ENCODE assay signal across 9 cellular contexts in the genomic region with DNA sequence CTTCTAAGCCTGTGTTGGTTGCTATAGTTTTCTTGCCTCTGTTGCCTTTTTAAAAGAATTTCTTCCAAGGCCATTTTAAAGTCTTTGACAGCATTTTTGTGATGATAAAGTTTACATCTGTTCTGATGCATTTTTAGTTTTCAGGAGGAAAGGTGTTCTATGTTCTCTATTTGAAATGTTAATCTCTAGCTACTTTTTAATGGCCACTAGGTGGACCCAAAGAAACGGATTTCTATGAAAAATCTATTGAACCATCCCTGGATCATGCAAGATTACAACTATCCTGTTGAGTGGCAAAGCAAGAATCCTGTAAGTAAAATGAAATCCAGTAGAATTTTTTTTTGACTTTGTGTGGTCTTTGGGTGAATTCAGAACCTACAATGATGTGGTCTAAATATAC.
DNase-seq lines count a peak whose midpoint lies in the region; ATAC-seq, FAIRE-seq and TF ChIP-seq lines count a peak whose summit lies in the region.
"Had no signal": no experiment of that assay in that cellular context is flagged by ENCODE, and none has a peak within 500 bp of the region (broad histone marks: within the 10 kb centered on the region; RNA-seq: fewer than 3 reads in every experiment).

No MANE protein-coding gene starts in this region.

- TF ChIP-seq RAD21 in K562 (CRISPR knock-in tag; conservative IDR thresholded peaks at IDR 0.05 in 1 of 2, IDR thresholded peaks at IDR 0.05 in 1 of 2), result peak; percentile 14 to 20; a peak in 1 of 4 replicates

- H3K27me3 ChIP-seq in MM.1S (replicated peaks; ENCODE audit: insufficient read depth, low read length), result no peaks in the 10 kb centered on the region
- H3K27me3 ChIP-seq in K562 (ENCODE audit: control insufficient read depth in 2 of 2, insufficient read depth in 2 of 2, low read length in 2 of 2), result no peaks in the 10 kb centered on the region

- H3K27ac ChIP-seq in MM.1S (ENCODE audit: low read length), result no peak overlapping the region
- H3K27ac ChIP-seq in K562 (ENCODE audit: extremely low read depth, low read depth, low read length), result no peak overlapping the region

- no peak overlapping the region for H3K4me2 ChIP-seq in MM.1S (ENCODE audit: low read depth, low read length)
- H3K4me2 ChIP-seq in K562 (ENCODE audit: insufficient read depth, low read length), result no peak overlapping the region

- H4K20me1 ChIP-seq in MM.1S (ENCODE audit: insufficient read depth, low read length), result no peaks in the 10 kb centered on the region
- no peaks in the 10 kb centered on the region for H4K20me1 ChIP-seq in K562 (replicated peaks; ENCODE audit: control insufficient read depth, insufficient read depth, low read length)

- DNase-seq in G401 (ENCODE audit: low spot score) (peak; percentile 49), MM.1S (peak; percentile 24), K562 (ENCODE audit: extremely low read depth in 1 of 4, low spot score in 3 of 4) (peak in 3 of 4 experiments; percentile 8 to 36 (median 25)), memory B cell (ENCODE audit: low spot score in 2 of 2) (peak in 1 of 2 donors; percentile 14)
- DNase-seq in stimulated activated CD8-positive, alpha-beta memory T cell treated with anti-CD3 and anti-CD28 coated beads, Interleukin-4, amount 100 ng/mL, for 48 hours, result no peak

- H3K27me3 Mint-ChIP-seq in memory B cell, result no peaks in the 10 kb centered on the region
- H3K27me3 Mint-ChIP-seq: naive thymus-derived CD4-positive, alpha-beta T cell had no signal

- no peak for ATAC-seq in K562
- ATAC-seq in memory B cell (ENCODE audit: low read depth), result peak; percentile 54
- no peak for ATAC-seq in HG02588 (IDR thresholded peaks at IDR 0.05; ENCODE audit: unreplicated experiment)
- no peak for ATAC-seq in GM21576 (IDR thresholded peaks at IDR 0.05; ENCODE audit: unreplicated experiment)
- ATAC-seq: naive thymus-derived CD4-positive, alpha-beta T cell had no signal

- H3K36me3 ChIP-seq in MM.1S (replicated peaks; ENCODE audit: insufficient read depth, low read length), result peaks cover 7% of the 10 kb centered on the region; the same call in 1 of the 2 replicates
- H3K36me3 ChIP-seq in K562 (ENCODE audit: control insufficient read depth, insufficient read depth, low read length), result peaks cover 53% of the 10 kb centered on the region; the same call in 2 of the 3 replicates

- BruUV-seq in K562 (replicated peaks; lab: Mats Ljungman, UMichigan), result no TSS peak

- CTCF ChIA-PET in K562 (lab: Yijun Ruan, JAX; ENCODE audit: low intra/inter-chr PET ratio), result interaction anchor here (0.8 to 1.3 kb wide), 2 partner anchors 95 to 96 kb away, joined by 3 to 4 read pairs; no protein-coding TSS in a partner anchor

- intact Hi-C loops in K562 (cut with micrococcal nuclease), result loop anchor here (5.0 kb wide), 1 partner anchor 94 kb away; no protein-coding TSS in a partner anchor

- H3F3A ChIP-seq in MM.1S (ENCODE audit: insufficient read depth, low read length), result no peaks in the 10 kb centered on the region

- H2AFZ ChIP-seq in MM.1S (ENCODE audit: low read length) (no peak overlapping the region), K562 (ENCODE audit: low read depth, low read length) (no peak overlapping the region)

- H3K36me3 Mint-ChIP-seq in memory B cell, result no peaks in the 10 kb centered on the region

- H3K79me2 ChIP-seq in MM.1S (ENCODE audit: low read length) (peaks cover 3% of the 10 kb centered on the region), K562 (ENCODE audit: control insufficient read depth, insufficient read depth, low read length) (no peaks in the 10 kb centered on the region)

- no peak overlapping the region for H3K4me3 Mint-ChIP-seq in memory B cell
- H3K4me3 Mint-ChIP-seq: naive thymus-derived CD4-positive, alpha-beta T cell; T-helper 1 cell treated with Interleukin-12 subunit alpha and Interleukin-12 subunit beta and Interleukin-4 antibody, amounts not matched to agents 30 μg/mL and 1 μg/mL, for 36 hours had no signal

- no peak for FAIRE-seq in K562 (lab: Jason Lieb, UNC)

- H3K9me3 ChIP-seq in MM.1S (replicated peaks; ENCODE audit: insufficient read depth, low read length), result no peaks in the 10 kb centered on the region
- H3K9me3 ChIP-seq in K562 (replicated peaks; ENCODE audit: control insufficient read depth, insufficient read depth, low read depth, low read length), result no peaks in the 10 kb centered on the region

- TF ChIP-seq EP300 in K562 (IDR thresholded peaks at IDR 0.05; ENCODE audit: low read length), result no peak

- in situ Hi-C loops in G401 (cut with HindIII; ENCODE audit: low sequenced_read_pairs), result no loop called here
- in situ Hi-C loops in K562 (cut with MboI), result no loop called here

- TF ChIP-seq CTCF in MM.1S (IDR thresholded peaks at IDR 0.05; ENCODE audit: low read length) (peak; percentile 57), K562 (IDR thresholded peaks at IDR 0.05 in 2 of 3, conservative IDR thresholded peaks at IDR 0.05 in 1 of 3; ENCODE audit: insufficient read depth in 2 of 3, low read depth in 1 of 3, low read length in 3 of 3) (peak in 2 of 3 experiments; percentile 20 to 46; a peak in 3 of 6 replicates)

- H3K27ac Mint-ChIP-seq in memory B cell, result no peak overlapping the region
- H3K27ac Mint-ChIP-seq: naive thymus-derived CD4-positive, alpha-beta T cell; T-helper 1 cell treated with Interleukin-12 subunit alpha and Interleukin-12 subunit beta and Interleukin-4 antibody, amounts not matched to agents 30 μg/mL and 1 μg/mL, for 36 hours had no signal

- no peak for TF ChIP-seq POLR2A in K562 (conservative IDR thresholded peaks at IDR 0.05)

- H3K9me2 ChIP-seq in MM.1S (replicated peaks; ENCODE audit: insufficient read depth, low read length), result no peaks in the 10 kb centered on the region

- H3K9ac ChIP-seq in MM.1S (ENCODE audit: low read length) (no peak overlapping the region), K562 (ENCODE audit: insufficient read depth in 1 of 2, low read depth in 2 of 2, low read length in 2 of 2) (no peak overlapping the region)

- H3K4me3 ChIP-seq in MM.1S (ENCODE audit: low read length), result no peak overlapping the region
- no peak overlapping the region for H3K4me3 ChIP-seq in K562

- H3K9me3 Mint-ChIP-seq in memory B cell, result no peaks in the 10 kb centered on the region
- H3K9me3 Mint-ChIP-seq: naive thymus-derived CD4-positive, alpha-beta T cell; T-helper 1 cell treated with Interleukin-12 subunit alpha and Interleukin-12 subunit beta and Interleukin-4 antibody, amounts not matched to agents 30 μg/mL and 1 μg/mL, for 36 hours had no signal

- 7% methylated on average over 1 of the region's 1 CpG for WGBS in K562 (ENCODE audit: insufficient coverage, low coverage, missing lambda C conversion rate)

- no peaks in the 10 kb centered on the region for H3K4me1 ChIP-seq in MM.1S (ENCODE audit: low read length)
- no peaks in the 10 kb centered on the region for H3K4me1 ChIP-seq in K562 (replicated peaks in 1 of 2; ENCODE audit: control insufficient read depth in 2 of 2, insufficient read depth in 2 of 2, low read length in 2 of 2)

- POLR2A ChIA-PET in K562 (lab: Yijun Ruan, JAX), result interaction anchor here (2.0 kb wide), 1 partner anchor 12 kb away, joined by 7 read pairs; no protein-coding TSS in a partner anchor

- H3K9me1 ChIP-seq in K562 (ENCODE audit: control insufficient read depth, insufficient read depth, low read length), result no peaks in the 10 kb centered on the region

- H3K4me1 Mint-ChIP-seq in memory B cell, result no peaks in the 10 kb centered on the region

TF ChIP-seq in K562, 482 proteins besides CTCF, POLR2A, EP300 and RAD21 (continues in another document):
- TF ChIP-seq EHMT2 (IDR thresholded peaks at IDR 0.05), result no peak
- TF ChIP-seq RUNX1 (IDR thresholded peaks at IDR 0.05; ENCODE audit: low read depth), result no peak
- TF ChIP-seq ETV6 (IDR thresholded peaks at IDR 0.05; ENCODE audit: borderline replicate concordance in 1 of 2, low read depth in 2 of 2, low read length in 1 of 2), result no peak
- no peak for TF ChIP-seq ETV6 (CRISPR knock-in tag; IDR thresholded peaks at IDR 0.05; ENCODE audit: borderline replicate concordance)
- TF ChIP-seq KDM5B (IDR thresholded peaks at IDR 0.05; ENCODE audit: insufficient replicate concordance, low read depth, low read length), result no peak
- no peak for TF ChIP-seq KHSRP (IDR thresholded peaks at IDR 0.05)
- TF ChIP-seq ZNF57 (CRISPR knock-in tag; IDR thresholded peaks at IDR 0.05), result no peak
- TF ChIP-seq, protein P1, sequence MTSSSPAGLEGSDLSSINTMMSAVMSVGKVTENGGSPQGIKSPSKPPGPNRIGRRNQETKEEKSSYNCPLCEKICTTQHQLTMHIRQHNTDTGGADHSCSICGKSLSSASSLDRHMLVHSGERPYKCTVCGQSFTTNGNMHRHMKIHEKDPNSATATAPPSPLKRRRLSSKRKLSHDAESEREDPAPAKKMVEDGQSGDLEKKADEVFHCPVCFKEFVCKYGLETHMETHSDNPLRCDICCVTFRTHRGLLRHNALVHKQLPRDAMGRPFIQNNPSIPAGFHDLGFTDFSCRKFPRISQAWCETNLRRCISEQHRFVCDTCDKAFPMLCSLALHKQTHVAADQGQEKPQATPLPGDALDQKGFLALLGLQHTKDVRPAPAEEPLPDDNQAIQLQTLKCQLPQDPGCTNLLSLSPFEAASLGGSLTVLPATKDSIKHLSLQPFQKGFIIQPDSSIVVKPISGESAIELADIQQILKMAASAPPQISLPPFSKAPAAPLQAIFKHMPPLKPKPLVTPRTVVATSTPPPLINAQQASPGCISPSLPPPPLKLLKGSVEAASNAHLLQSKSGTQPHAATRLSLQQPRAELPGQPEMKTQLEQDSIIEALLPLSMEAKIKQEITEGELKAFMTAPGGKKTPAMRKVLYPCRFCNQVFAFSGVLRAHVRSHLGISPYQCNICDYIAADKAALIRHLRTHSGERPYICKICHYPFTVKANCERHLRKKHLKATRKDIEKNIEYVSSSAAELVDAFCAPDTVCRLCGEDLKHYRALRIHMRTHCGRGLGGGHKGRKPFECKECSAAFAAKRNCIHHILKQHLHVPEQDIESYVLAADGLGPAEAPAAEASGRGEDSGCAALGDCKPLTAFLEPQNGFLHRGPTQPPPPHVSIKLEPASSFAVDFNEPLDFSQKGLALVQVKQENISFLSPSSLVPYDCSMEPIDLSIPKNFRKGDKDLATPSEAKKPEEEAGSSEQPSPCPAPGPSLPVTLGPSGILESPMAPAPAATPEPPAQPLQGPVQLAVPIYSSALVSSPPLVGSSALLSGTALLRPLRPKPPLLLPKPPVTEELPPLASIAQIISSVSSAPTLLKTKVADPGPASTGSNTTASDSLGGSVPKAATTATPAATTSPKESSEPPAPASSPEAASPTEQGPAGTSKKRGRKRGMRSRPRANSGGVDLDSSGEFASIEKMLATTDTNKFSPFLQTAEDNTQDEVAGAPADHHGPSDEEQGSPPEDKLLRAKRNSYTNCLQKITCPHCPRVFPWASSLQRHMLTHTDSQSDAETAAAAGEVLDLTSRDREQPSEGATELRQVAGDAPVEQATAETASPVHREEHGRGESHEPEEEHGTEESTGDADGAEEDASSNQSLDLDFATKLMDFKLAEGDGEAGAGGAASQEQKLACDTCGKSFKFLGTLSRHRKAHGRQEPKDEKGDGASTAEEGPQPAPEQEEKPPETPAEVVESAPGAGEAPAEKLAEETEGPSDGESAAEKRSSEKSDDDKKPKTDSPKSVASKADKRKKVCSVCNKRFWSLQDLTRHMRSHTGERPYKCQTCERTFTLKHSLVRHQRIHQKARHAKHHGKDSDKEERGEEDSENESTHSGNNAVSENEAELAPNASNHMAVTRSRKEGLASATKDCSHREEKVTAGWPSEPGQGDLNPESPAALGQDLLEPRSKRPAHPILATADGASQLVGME (CRISPR knock-in tag; IDR thresholded peaks at IDR 0.05), result no peak
